19 cellular contexts compared by ENCODE assay signal in genomic region chr4:5383191-5383980, GRCh38.
A peak's percentile ranks its signal among the peaks of the same experiment; 100 is the strongest.
DNase-seq lines count a peak whose midpoint lies in the region; ATAC-seq and TF ChIP-seq lines count a peak whose summit lies in the region.
"Had no signal": no experiment of that assay in that cellular context is flagged by ENCODE, and none has a peak within 500 bp of the region (broad histone marks: within the 10 kb centered on the region; RNA-seq: fewer than 3 reads in every experiment).

No MANE protein-coding gene starts in this region.

- H2BK120ac ChIP-seq in neuronal stem cell (ENCODE audit: low read depth, low read length), result no peak overlapping the region

- no peaks in the 10 kb centered on the region for H3K9me3 Mint-ChIP-seq in progenitor cell of endocrine pancreas (ENCODE audit: low read depth)

- H3K36me3 ChIP-seq in GM23248 (ENCODE audit: low read depth) (no peaks in the 10 kb centered on the region), brain microvascular endothelial cell (replicated peaks) (no peaks in the 10 kb centered on the region), neuronal stem cell (replicated peaks in 1 of 2; ENCODE audit: control insufficient read depth in 2 of 2, insufficient read depth in 2 of 2, low read length in 2 of 2) (no peaks in the 10 kb centered on the region)
- H3K36me3 ChIP-seq: HAP-1, SJCRH30 had no signal

- H3K36me3 Mint-ChIP-seq in progenitor cell of endocrine pancreas (ENCODE audit: insufficient read depth), result no peaks in the 10 kb centered on the region
- H3K36me3 Mint-ChIP-seq: IgD-negative memory B cell had no signal

- in situ Hi-C loops in GM23248 (cut with MboI) (no loop called here), brain microvascular endothelial cell (cut with HindIII; ENCODE audit: low pct_ligation_motif_present, low sequenced_read_pairs) (no loop called here)

- H3K4me1 ChIP-seq in GM23248 (ENCODE audit: insufficient read depth), result 0 out of 2 replicates have a peak, but pooled peaks cover 7% of the 10 kb centered on the region
- H3K4me1 ChIP-seq in neuronal stem cell (ENCODE audit: control insufficient read depth in 2 of 2, insufficient read depth in 1 of 2, low read depth in 1 of 2, low read length in 2 of 2), result no peaks in the 10 kb centered on the region
- H3K4me1 ChIP-seq: HAP-1, SJCRH30 had no signal

- DNase-seq in GM23248 (peak; percentile 42), brain microvascular endothelial cell (peak; percentile 34), neuronal stem cell (ENCODE audit: low spot score) (no peak), progenitor cell of endocrine pancreas (ENCODE audit: low spot score, unreplicated experiment) (no peak)
- DNase-seq in activated naive CD4-positive, alpha-beta T cell treated with anti-CD3 and anti-CD28 coated beads, Interleukin-2, amount 50 U/mL, for 16 hours, result no peak
- DNase-seq in activated T-cell treated with anti-CD3 and anti-CD28 coated beads, Interleukin-2, amount 50 U/mL, for 1 hour, result no peak
- DNase-seq: ACHN, AML-193, NCI-H1694, NCI-H2081, NCI-H2171 treated with DMSO at 0.1 percent for 48 hours, NCI-H524 treated with DMSO at 0.1 percent for 48 hours, NCI-H82, SJCRH30 had no signal

- H4K20me1 ChIP-seq in GM23248 (ENCODE audit: insufficient read depth), result no peaks in the 10 kb centered on the region

- peaks cover 21% of the 10 kb centered on the region for H3K27me3 Mint-ChIP-seq in progenitor cell of endocrine pancreas
- H3K27me3 Mint-ChIP-seq: IgD-negative memory B cell had no signal

- H3K79me2 ChIP-seq in GM23248 (ENCODE audit: insufficient read depth), result no peaks in the 10 kb centered on the region

- H3K14ac ChIP-seq in neuronal stem cell (ENCODE audit: low read length), result peak overlapping the region; percentile 57

- H3K27ac Mint-ChIP-seq in progenitor cell of endocrine pancreas, result no peak overlapping the region

- H3K27ac ChIP-seq in GM23248, result no peak overlapping the region
- peak overlapping the region; percentile 90 for H3K27ac ChIP-seq in brain microvascular endothelial cell
- no peak overlapping the region for H3K27ac ChIP-seq in neuronal stem cell (replicated peaks; ENCODE audit: low read length)
- H3K27ac ChIP-seq: C4-2B, SJCRH30 had no signal

- H4K8ac ChIP-seq in neuronal stem cell (ENCODE audit: low read depth, low read length), result no peak overlapping the region

- H3K18ac ChIP-seq in neuronal stem cell (ENCODE audit: low read length), result no peak overlapping the region

- TF ChIP-seq CTCF in brain microvascular endothelial cell (IDR thresholded peaks at IDR 0.05; ENCODE audit: low read depth, low read length, missing control alignments) (no peak), progenitor cell of endocrine pancreas (IDR thresholded peaks at IDR 0.05; ENCODE audit: unreplicated experiment) (no peak)

- H4K91ac ChIP-seq in neuronal stem cell (ENCODE audit: low read depth, low read length, poor library complexity), result no peak overlapping the region

- H3K4me2 ChIP-seq in GM23248 (ENCODE audit: unreplicated experiment), result no peak overlapping the region
- no peak overlapping the region for H3K4me2 ChIP-seq in neuronal stem cell (ENCODE audit: insufficient read depth, low read length, poor library complexity, severe bottlenecking)

- H2BK15ac ChIP-seq in neuronal stem cell (ENCODE audit: low read length), result no peak overlapping the region

- WGBS in GM23248 (ENCODE audit: low coverage in 1 of 2, low lambda C conversion rate in 2 of 2, missing lambda C conversion rate in 2 of 2), 2 experiments, result 73 to 74% methylated on average over 11 of the region's 11 CpGs
- no CpG with 5 or more reads among the region's 11 CpGs for WGBS in neuronal stem cell (ENCODE audit: extremely low coverage in 2 of 2, insufficient read length in 2 of 2, insufficient replicate concordance in 1 of 2), 2 donors

- H3K4me1 Mint-ChIP-seq in progenitor cell of endocrine pancreas (ENCODE audit: low read depth), result no peaks in the 10 kb centered on the region

- H3K23ac ChIP-seq in neuronal stem cell (ENCODE audit: low read depth, low read length, poor library complexity), result no peak overlapping the region

- H2AFZ ChIP-seq in GM23248, result no peak overlapping the region
- no peak overlapping the region for H2AFZ ChIP-seq in neuronal stem cell (ENCODE audit: low read length)

- H3K4me3 Mint-ChIP-seq in progenitor cell of endocrine pancreas (ENCODE audit: low read depth), result no peak overlapping the region
- H3K4me3 Mint-ChIP-seq: IgD-negative memory B cell had no signal

- no peaks in the 10 kb centered on the region for H3F3A ChIP-seq in GM23248 (ENCODE audit: insufficient read depth)

- H2BK5ac ChIP-seq in neuronal stem cell (ENCODE audit: low read length), result no peak overlapping the region

- no peaks in the 10 kb centered on the region for H3K9me2 ChIP-seq in GM23248 (ENCODE audit: insufficient read depth)

- H2BK12ac ChIP-seq in neuronal stem cell (ENCODE audit: low read length), result no peak overlapping the region

- H3K4me3 ChIP-seq in GM23248 (no peak overlapping the region), brain microvascular endothelial cell (ENCODE audit: low read depth, low read length) (no peak overlapping the region), neuronal stem cell (ENCODE audit: low read length in 2 of 2) (no peak overlapping the region)
- H3K4me3 ChIP-seq: GM12878, HAP-1, SJCRH30 had no signal

- H3K27me3 ChIP-seq in GM23248 (replicated peaks; ENCODE audit: insufficient read depth) (no peaks in the 10 kb centered on the region), brain microvascular endothelial cell (replicated peaks) (no peaks in the 10 kb centered on the region), neuronal stem cell (ENCODE audit: control insufficient read depth in 3 of 3, insufficient read depth in 3 of 3, low read depth in 1 of 3, low read length in 3 of 3) (no peaks in the 10 kb centered on the region)

- ATAC-seq in HG03439 (IDR thresholded peaks at IDR 0.05; ENCODE audit: unreplicated experiment), result no peak
- ATAC-seq: GM12878 had no signal

- no peak overlapping the region for H3K4ac ChIP-seq in neuronal stem cell (ENCODE audit: low read length)

- H3K79me1 ChIP-seq in neuronal stem cell (ENCODE audit: low read depth, low read length), result no peaks in the 10 kb centered on the region

- H3K9ac ChIP-seq in GM23248, result no peak overlapping the region
- peak overlapping the region; percentile 5 for H3K9ac ChIP-seq in neuronal stem cell (ENCODE audit: low read depth, low read length, poor library complexity)

- H3K9me3 ChIP-seq in GM23248 (ENCODE audit: low read depth) (no peaks in the 10 kb centered on the region), neuronal stem cell (replicated peaks in 1 of 2; ENCODE audit: control insufficient read depth in 2 of 2, insufficient read depth in 1 of 2, low read depth in 1 of 2, low read length in 2 of 2) (no peaks in the 10 kb centered on the region)
- H3K9me3 ChIP-seq: HAP-1, SJCRH30 had no signal

- H2AK5ac ChIP-seq in neuronal stem cell (ENCODE audit: low read depth, low read length), result no peak overlapping the region

Comparison
In these comparisons a context has a peak if more than half of its experiments do, and no peak if none do; other contexts are left out.
1. DNase-seq: peak in GM23248 (single experiment) and brain microvascular endothelial cell (single experiment); none in neuronal stem cell (single experiment), activated naive CD4-positive, alpha-beta T cell treated with anti-CD3 and anti-CD28 coated beads, Interleukin-2, amount 50 U/mL, for 16 hours (single experiment), activated T-cell treated with anti-CD3 and anti-CD28 coated beads, Interleukin-2, amount 50 U/mL, for 1 hour (single experiment) and progenitor cell of endocrine pancreas (single experiment).